ENCODE assay signal across 9 cellular contexts in the genomic region with DNA sequence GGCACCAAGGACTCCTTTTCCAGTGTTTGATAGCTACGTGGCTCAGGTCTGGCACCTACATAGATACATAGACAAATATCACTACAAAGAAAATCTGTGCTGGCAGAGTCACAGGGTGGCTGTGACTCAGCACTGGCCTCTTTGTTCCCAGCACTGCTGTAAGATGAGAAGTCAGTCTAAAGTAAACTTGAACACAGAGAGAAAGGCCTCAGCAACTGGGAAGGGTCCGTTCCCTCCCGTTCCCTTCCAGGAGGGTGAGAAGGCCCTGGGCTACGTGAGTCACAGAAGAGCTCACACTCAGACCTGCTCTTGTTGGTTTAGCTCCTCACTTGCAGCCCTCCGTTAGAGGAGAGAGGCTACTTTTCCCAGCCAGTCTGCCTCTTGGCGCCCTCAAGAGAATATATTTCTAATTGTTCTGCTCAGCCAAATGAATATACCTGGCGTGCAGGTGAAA. TPM values are rescaled to one million over a fixed set of nuclear protein-coding genes. Genes with fewer than 3 reads are reported as not detected.
DNase-seq lines count a peak whose midpoint lies in the region; FAIRE-seq and TF ChIP-seq lines count a peak whose summit lies in the region.
"Had no signal": no experiment of that assay in that cellular context is flagged by ENCODE, and none has a peak within 500 bp of the region (broad histone marks: within the 10 kb centered on the region; RNA-seq: fewer than 3 reads in every experiment).

No MANE protein-coding gene starts in this region.

- no peak overlapping the region for H2AFZ ChIP-seq in astrocyte (ENCODE audit: low read depth, low read length)

- 51 to 72% methylated on average over 4 to 7 of the region's 7 CpGs for WGBS in transverse colon (ENCODE audit: low coverage in 1 of 2), 2 donors

- H3K36me3 ChIP-seq in astrocyte (ENCODE audit: insufficient read depth, low read length) (peaks cover 63% of the 10 kb centered on the region), transverse colon (peaks cover 0 to 20% (median 4%) of the 10 kb centered on the region in 4 donors)

- peaks cover 90% of the 10 kb centered on the region for H3K4me1 ChIP-seq in astrocyte (ENCODE audit: insufficient read depth, low read length)
- H3K4me1 ChIP-seq in transverse colon = peaks cover 15 to 63% (median 51%) of the 10 kb centered on the region in 4 donors

- peaks cover 86% of the 10 kb centered on the region for H3K4me1 Mint-ChIP-seq in astrocyte (ENCODE audit: low read depth, unreplicated experiment)

- in situ Hi-C loops in transverse colon (cut with MboI; ENCODE audit: low pct_ligation_motif_present in 1 of 4, low pct_unique_long_range_greater_than_20kb in 1 of 4, low sequenced_read_pairs in 3 of 4) = no loop called here

- H3K9me3 ChIP-seq in astrocyte (ENCODE audit: insufficient read depth, low read depth, low read length) (no peaks in the 10 kb centered on the region), transverse colon (no peaks in the 10 kb centered on the region)

- H3K79me2 ChIP-seq in astrocyte (ENCODE audit: insufficient read depth, low read length) = peaks cover 71% of the 10 kb centered on the region

- peak overlapping the region; percentile 100 for H3K27ac Mint-ChIP-seq in astrocyte (ENCODE audit: unreplicated experiment)

- H3K27ac ChIP-seq in astrocyte (ENCODE audit: low read depth, low read length) (peak overlapping the region; percentile 99), transverse colon (peak overlapping the region; percentile 51 to 78 (median 66))

- peak overlapping the region; percentile 87 for H3K9ac ChIP-seq in astrocyte (ENCODE audit: low read length)

- TF ChIP-seq CTCF in astrocyte (IDR thresholded peaks at IDR 0.05; ENCODE audit: insufficient read depth, low read depth, low read length) (no peak), transverse colon (IDR thresholded peaks at IDR 0.05) (no peak)

- no peak for TF ChIP-seq EP300 in transverse colon (IDR thresholded peaks at IDR 0.05; ENCODE audit: low read depth)

- peak overlapping the region; percentile 43 for H3K4me3 Mint-ChIP-seq in astrocyte (ENCODE audit: unreplicated experiment)

- TF ChIP-seq POLR2A in transverse colon (IDR thresholded peaks at IDR 0.05) = no peak

- H3K9me3 Mint-ChIP-seq in astrocyte (ENCODE audit: unreplicated experiment) = no peaks in the 10 kb centered on the region

- FAIRE-seq in astrocyte (lab: Jason Lieb, UNC) = no peak
- FAIRE-seq: GM18507 had no signal

- H3K4me3 ChIP-seq in astrocyte (ENCODE audit: insufficient read depth, low read depth, low read length) (no peak overlapping the region), transverse colon (no peak overlapping the region)

- DNase-seq in COLO829 (ENCODE audit: low spot score) (peak; percentile 56), NCI-H1436 (lab: John Stamatoyannopoulos, UW) (peak; percentile 83), astrocyte (ENCODE audit: low read depth) (peak; percentile 99), kidney glomerular epithelial cell (lab: John Stamatoyannopoulos, UW) (peak; percentile 94), transverse colon (no peak), T-helper 9 cell (no peak), OCI-M2 (lab: John Stamatoyannopoulos, UW; ENCODE audit: unreplicated experiment) (no peak)
- DNase-seq in activated effector memory CD4-positive, alpha-beta T cell treated with anti-CD3 and anti-CD28 coated beads, Interleukin-2, amount 50 U/mL, for 16 hours = no peak

- peaks cover 48% of the 10 kb centered on the region for H3K36me3 Mint-ChIP-seq in astrocyte (ENCODE audit: low read depth, unreplicated experiment)

- H3K27me3 Mint-ChIP-seq in astrocyte (ENCODE audit: low read depth, unreplicated experiment) = no peaks in the 10 kb centered on the region

- H4K20me1 ChIP-seq in astrocyte (ENCODE audit: insufficient read depth, low read length) = peaks cover 32% of the 10 kb centered on the region

- H3K4me2 ChIP-seq in astrocyte (ENCODE audit: low read length) = peak overlapping the region; percentile 58

- intact Hi-C loops in transverse colon (cut with DNase I; ENCODE audit: low total_unique reads) = no loop called here

- H3K27me3 ChIP-seq in astrocyte (ENCODE audit: insufficient read depth, low read length) = no peaks in the 10 kb centered on the region
- no peaks in the 10 kb centered on the region for H3K27me3 ChIP-seq in transverse colon

RNA-seq across cellular contexts. Expression of a gene that starts 23.1 kb away (rescaled TPM):
- total RNA-seq in astrocyte (2,269 and 2,599 TPM in 2 replicates), transverse colon (100 to 1,000 TPM; 487 to 718 (median 620) TPM)

Comparison
In these comparisons a context has a peak if more than half of its experiments do, and no peak if none do; other contexts are left out.
1. DNase-seq: peak in COLO829 (single experiment), NCI-H1436 (single experiment), astrocyte (single experiment) and kidney glomerular epithelial cell (single experiment); none in transverse colon (single experiment), T-helper 9 cell (single experiment), OCI-M2 (single experiment) and activated effector memory CD4-positive, alpha-beta T cell treated with anti-CD3 and anti-CD28 coated beads, Interleukin-2, amount 50 U/mL, for 16 hours (single experiment).